Comparison of ENCODE assay signal across 8 cellular contexts in genomic region chr15:89472785-89473256, GRCh38. TPM values are rescaled to one million over a fixed set of nuclear protein-coding genes. Genes with fewer than 3 reads are reported as not detected.
A peak's percentile ranks its signal among the peaks of the same experiment; 100 is the strongest.
DNase-seq lines count a peak whose midpoint lies in the region; ATAC-seq lines count a peak whose summit lies in the region.

No MANE protein-coding gene starts in this region.

- H3F3A ChIP-seq in GM23248 (ENCODE audit: insufficient read depth): no peaks in the 10 kb centered on the region

- peaks cover 3% of the 10 kb centered on the region for H3K9me3 Mint-ChIP-seq in activated T-helper 2 cell treated with anti-CD3 and anti-CD28 coated beads, Interferon-gamma antibody, Interleukin-2, Interleukin-4, amounts not matched to agents 10 μg/mL and 5 μg/mL and 100 μg/mL, durations not matched to agents 14 hours and 24 hours and 36 hours

- H3K9me3 ChIP-seq in GM23248 (ENCODE audit: low read depth): no peaks in the 10 kb centered on the region

- in situ Hi-C loops in GM23248 (cut with MboI): no loop called here

- no peak overlapping the region for H3K4me3 Mint-ChIP-seq in activated T-helper 2 cell treated with anti-CD3 and anti-CD28 coated beads, Interferon-gamma antibody, Interleukin-2, Interleukin-4, amounts not matched to agents 10 μg/mL and 5 μg/mL and 100 μg/mL, durations not matched to agents 14 hours and 24 hours and 36 hours (ENCODE audit: low read depth)

- no peak overlapping the region for H3K27ac ChIP-seq in GM23248

- no peak overlapping the region for H3K9ac ChIP-seq in GM23248

- H4K20me1 ChIP-seq in GM23248 (ENCODE audit: insufficient read depth): no peaks in the 10 kb centered on the region

- DNase-seq in DMS53 (lab: John Stamatoyannopoulos, UW) (peak; percentile 70), GM23248 (peak; percentile 65), NCI-H69 (lab: John Stamatoyannopoulos, UW) (peak; percentile 70), hepatic stellate cell (ENCODE audit: low spot score) (peak; percentile 78)
- DNase-seq in activated T-helper 2 cell treated with anti-CD3 and anti-CD28 coated beads, Interferon-gamma antibody, Interleukin-2, Interleukin-4, amounts not matched to agents 10 μg/mL and 5 μg/mL and 100 μg/mL, durations not matched to agents 14 hours and 24 hours and 36 hours (ENCODE audit: low spot score): peak; percentile 36
- DNase-seq in stimulated activated CD4-positive, alpha-beta T cell treated with anti-CD3 and anti-CD28 coated beads, Interleukin-12 subunit alpha, Interleukin-12 subunit beta, amount 100 ng/mL, for 4 hours: peak; percentile 17

- H3K4me3 ChIP-seq in GM23248: no peak overlapping the region

- no peak for ATAC-seq in GM21717 (IDR thresholded peaks at IDR 0.05; ENCODE audit: unreplicated experiment)
- ATAC-seq in HG02870 (IDR thresholded peaks at IDR 0.05; ENCODE audit: unreplicated experiment): no peak

- no peaks in the 10 kb centered on the region for H3K4me1 ChIP-seq in GM23248 (ENCODE audit: insufficient read depth)

- no peaks in the 10 kb centered on the region for H3K4me1 Mint-ChIP-seq in activated T-helper 2 cell treated with anti-CD3 and anti-CD28 coated beads, Interferon-gamma antibody, Interleukin-2, Interleukin-4, amounts not matched to agents 10 μg/mL and 5 μg/mL and 100 μg/mL, durations not matched to agents 14 hours and 24 hours and 36 hours (ENCODE audit: low read depth)

- intact Hi-C loops in activated T-helper 2 cell treated with anti-CD3 and anti-CD28 coated beads, Interferon-gamma antibody, Interleukin-2, Interleukin-4, amounts not matched to agents 10 μg/mL and 5 μg/mL and 100 μg/mL, durations not matched to agents 14 hours and 24 hours and 36 hours (cut with micrococcal nuclease): loop anchor here (1.0 kb wide), 1 partner anchor 115 kb away; no protein-coding TSS in a partner anchor

- H3K4me2 ChIP-seq in GM23248 (ENCODE audit: unreplicated experiment): no peak overlapping the region

- H3K36me3 Mint-ChIP-seq in activated T-helper 2 cell treated with anti-CD3 and anti-CD28 coated beads, Interferon-gamma antibody, Interleukin-2, Interleukin-4, amounts not matched to agents 10 μg/mL and 5 μg/mL and 100 μg/mL, durations not matched to agents 14 hours and 24 hours and 36 hours (ENCODE audit: low read depth): no peaks in the 10 kb centered on the region

- H3K79me2 ChIP-seq in GM23248 (ENCODE audit: insufficient read depth): no peaks in the 10 kb centered on the region

- H3K9me2 ChIP-seq in GM23248 (ENCODE audit: insufficient read depth): no peaks in the 10 kb centered on the region

- H2AFZ ChIP-seq in GM23248: no peak overlapping the region

- H3K27me3 Mint-ChIP-seq in activated T-helper 2 cell treated with anti-CD3 and anti-CD28 coated beads, Interferon-gamma antibody, Interleukin-2, Interleukin-4, amounts not matched to agents 10 μg/mL and 5 μg/mL and 100 μg/mL, durations not matched to agents 14 hours and 24 hours and 36 hours (ENCODE audit: low read depth): peaks cover 19% of the 10 kb centered on the region

- no peak overlapping the region for H3K27ac Mint-ChIP-seq in activated T-helper 2 cell treated with anti-CD3 and anti-CD28 coated beads, Interferon-gamma antibody, Interleukin-2, Interleukin-4, amounts not matched to agents 10 μg/mL and 5 μg/mL and 100 μg/mL, durations not matched to agents 14 hours and 24 hours and 36 hours

- H3K36me3 ChIP-seq in GM23248 (ENCODE audit: low read depth): no peaks in the 10 kb centered on the region

- H3K27me3 ChIP-seq in GM23248 (replicated peaks; ENCODE audit: insufficient read depth): peaks cover 68% of the 10 kb centered on the region

- WGBS in GM23248 (ENCODE audit: low coverage in 1 of 2, low lambda C conversion rate in 2 of 2, missing lambda C conversion rate in 2 of 2), 2 experiments: 7% methylated on average over 7 of the region's 7 CpGs

RNA-seq across cellular contexts. Expression of gene RHCG, which starts 23.6 kb away (rescaled TPM):
- total RNA-seq in GM23248 (2014; rRNA removed; shearing (Covaris generic)): not detected in 2 replicates
- not detected in 2 replicates for polyA plus RNA-seq in GM23248 (2016; fragmentation: Nextera tagmentation; extraction: Ambion mirVana)
- total RNA-seq in activated T-helper 2 cell treated with anti-CD3 and anti-CD28 coated beads, Interferon-gamma antibody, Interleukin-2, Interleukin-4, amounts not matched to agents 10 μg/mL and 5 μg/mL and 100 μg/mL, durations not matched to agents 14 hours and 24 hours and 36 hours: not detected in 2 replicates

Comparison
In these comparisons a context has a peak if more than half of its experiments do, and no peak if none do; other contexts are left out.
1. DNase-seq: peak in every context shown above with its lines; median percentile 78 in hepatic stellate cell; 70 in DMS53; 70 in NCI-H69; 65 in GM23248; 36 in activated T-helper 2 cell treated with anti-CD3 and anti-CD28 coated beads, Interferon-gamma antibody, Interleukin-2, Interleukin-4, amounts not matched to agents 10 μg/mL and 5 μg/mL and 100 μg/mL, durations not matched to agents 14 hours and 24 hours and 36 hours; 17 in stimulated activated CD4-positive, alpha-beta T cell treated with anti-CD3 and anti-CD28 coated beads, Interleukin-12 subunit alpha, Interleukin-12 subunit beta, amount 100 ng/mL, for 4 hours.